25 cellular contexts compared by ENCODE assay signal in genomic region chr19:15022752-15023151, GRCh38. TPM values are rescaled to one million over a fixed set of nuclear protein-coding genes. Genes with fewer than 3 reads are reported as not detected.
"Had no signal": no experiment of that assay in that cellular context is flagged by ENCODE, and none has a peak within 500 bp of the region (broad histone marks: within the 10 kb centered on the region; RNA-seq: fewer than 3 reads in every experiment).

No MANE protein-coding gene starts in this region.

- H3K27ac ChIP-seq: esophagus squamous epithelium, gastrocnemius medialis, left ventricle myocardium inferior, neutrophil, ovary, thyroid gland, upper lobe of right lung had no signal

- DNase-seq: activated CD8-positive, alpha-beta memory T cell treated with anti-CD3 and anti-CD28 coated beads for 24 hours; activated CD8-positive, alpha-beta memory T cell treated with anti-CD3 and anti-CD28 coated beads, Interleukin-2, amount 50 U/mL, for 4 hours; activated naive CD4-positive, alpha-beta T cell treated with Interleukin-2 at 50 U/mL for 16 hours; activated naive CD8-positive, alpha-beta T cell treated with anti-CD3 and anti-CD28 coated beads for 36 hours; activated T-cell treated with anti-CD3 and anti-CD28 coated beads, Interleukin-2, amount 50 U/mL, for 4 hours; cortex of kidney; endodermal cell; esophagus squamous epithelium; gastrocnemius medialis; hippocampal formation; left ventricle myocardium inferior; naive thymus-derived CD8-positive, alpha-beta T cell; ovary; right cardiac atrium; substantia nigra; T-helper 9 cell; thyroid gland; upper lobe of right lung had no signal

- ATAC-seq: activated T-cell treated with anti-CD3 and anti-CD28 coated beads, Interleukin-2, amount 50 U/mL, for 4 hours; gastrocnemius medialis; naive thymus-derived CD8-positive, alpha-beta T cell; right cardiac atrium; upper lobe of right lung had no signal

- H3K36me3 ChIP-seq: esophagus squamous epithelium, gastrocnemius medialis, left ventricle myocardium inferior, neutrophil, ovary, thyroid gland, upper lobe of right lung had no signal

- H3K27ac Mint-ChIP-seq: activated naive CD8-positive, alpha-beta T cell treated with anti-CD3 and anti-CD28 coated beads for 36 hours; activated T-helper 2 cell treated with anti-CD3 and anti-CD28 coated beads, Interferon-gamma antibody, Interleukin-2, Interleukin-4, amounts not matched to agents 10 μg/mL and 5 μg/mL and 100 μg/mL, durations not matched to agents 14 hours and 24 hours and 36 hours; endodermal cell; mesothelial cell of epicardium; naive thymus-derived CD8-positive, alpha-beta T cell; stimulated activated naive CD8-positive, alpha-beta T cell treated with anti-CD3 and anti-CD28 coated beads, Interleukin-15, Interleukin-2, amounts not matched to agents 100 ng/mL and 50 ng/mL, for 24 hours had no signal

- H3K36me3 Mint-ChIP-seq: activated naive CD8-positive, alpha-beta T cell treated with anti-CD3 and anti-CD28 coated beads for 36 hours; mesothelial cell of epicardium; naive thymus-derived CD8-positive, alpha-beta T cell had no signal

- H3K4me1 ChIP-seq: esophagus squamous epithelium, gastrocnemius medialis, left ventricle myocardium inferior, thyroid gland, upper lobe of right lung had no signal

- H3K4me1 Mint-ChIP-seq: activated naive CD8-positive, alpha-beta T cell treated with anti-CD3 and anti-CD28 coated beads for 36 hours; endodermal cell; mesothelial cell of epicardium; naive thymus-derived CD8-positive, alpha-beta T cell had no signal

- H3K27me3 ChIP-seq: ovary, thyroid gland had no signal

- H3K9me3 Mint-ChIP-seq: activated naive CD8-positive, alpha-beta T cell treated with anti-CD3 and anti-CD28 coated beads for 36 hours; activated T-cell treated with anti-CD3 and anti-CD28 coated beads, Interleukin-2, amount 50 U/mL, for 4 hours; activated T-helper 2 cell treated with anti-CD3 and anti-CD28 coated beads, Interferon-gamma antibody, Interleukin-2, Interleukin-4, amounts not matched to agents 10 μg/mL and 5 μg/mL and 100 μg/mL, durations not matched to agents 14 hours and 24 hours and 36 hours; naive thymus-derived CD8-positive, alpha-beta T cell; stimulated activated naive CD8-positive, alpha-beta T cell treated with anti-CD3 and anti-CD28 coated beads, Interleukin-15, Interleukin-2, amounts not matched to agents 100 ng/mL and 50 ng/mL, for 24 hours had no signal

- H3K4me3 ChIP-seq: esophagus squamous epithelium, gastrocnemius medialis, left ventricle myocardium inferior, ovary, thyroid gland, upper lobe of right lung had no signal

- H3K4me3 Mint-ChIP-seq: activated naive CD8-positive, alpha-beta T cell treated with anti-CD3 and anti-CD28 coated beads for 36 hours; activated T-cell treated with anti-CD3 and anti-CD28 coated beads, Interleukin-2, amount 50 U/mL, for 4 hours; endodermal cell; mesothelial cell of epicardium; naive thymus-derived CD8-positive, alpha-beta T cell; stimulated activated naive CD8-positive, alpha-beta T cell treated with anti-CD3 and anti-CD28 coated beads, Interleukin-15, Interleukin-2, amounts not matched to agents 100 ng/mL and 50 ng/mL, for 24 hours had no signal

RNA-seq across cellular contexts. Expression of gene CASP14, which starts 26.5 kb away (rescaled TPM):
- total RNA-seq: activated naive CD8-positive, alpha-beta T cell treated with anti-CD3 and anti-CD28 coated beads for 36 hours; activated T-cell treated with anti-CD3 and anti-CD28 coated beads, Interleukin-2, amount 50 U/mL, for 4 hours; activated T-helper 2 cell treated with anti-CD3 and anti-CD28 coated beads, Interferon-gamma antibody, Interleukin-2, Interleukin-4, amounts not matched to agents 10 μg/mL and 5 μg/mL and 100 μg/mL, durations not matched to agents 14 hours and 24 hours and 36 hours; cerebellum; endodermal cell; gastrocnemius medialis; left ventricle myocardium inferior; lung microvascular endothelial cell; mesothelial cell of epicardium; naive thymus-derived CD8-positive, alpha-beta T cell; ovary; pulmonary artery endothelial cell; right cardiac atrium; thyroid gland; upper lobe of right lung had no signal
- polyA plus RNA-seq: naive thymus-derived CD8-positive, alpha-beta T cell; ovary; right cardiac atrium had no signal

RNA-seq across cellular contexts. Expression of gene SLC1A6, which starts 43.1 kb away (rescaled TPM):
- total RNA-seq: activated naive CD8-positive, alpha-beta T cell treated with anti-CD3 and anti-CD28 coated beads for 36 hours; activated T-cell treated with anti-CD3 and anti-CD28 coated beads, Interleukin-2, amount 50 U/mL, for 4 hours; activated T-helper 2 cell treated with anti-CD3 and anti-CD28 coated beads, Interferon-gamma antibody, Interleukin-2, Interleukin-4, amounts not matched to agents 10 μg/mL and 5 μg/mL and 100 μg/mL, durations not matched to agents 14 hours and 24 hours and 36 hours; esophagus squamous epithelium; gastrocnemius medialis; left ventricle myocardium inferior; lung microvascular endothelial cell; naive thymus-derived CD8-positive, alpha-beta T cell; ovary; pulmonary artery endothelial cell; right cardiac atrium; upper lobe of right lung had no signal
- polyA plus RNA-seq: naive thymus-derived CD8-positive, alpha-beta T cell; right cardiac atrium had no signal

RNA-seq across cellular contexts. Expression of gene OR1I1, which starts 59.3 kb away (rescaled TPM):
- total RNA-seq: activated naive CD8-positive, alpha-beta T cell treated with anti-CD3 and anti-CD28 coated beads for 36 hours; activated T-cell treated with anti-CD3 and anti-CD28 coated beads, Interleukin-2, amount 50 U/mL, for 4 hours; activated T-helper 2 cell treated with anti-CD3 and anti-CD28 coated beads, Interferon-gamma antibody, Interleukin-2, Interleukin-4, amounts not matched to agents 10 μg/mL and 5 μg/mL and 100 μg/mL, durations not matched to agents 14 hours and 24 hours and 36 hours; cerebellum; endodermal cell; esophagus squamous epithelium; gastrocnemius medialis; left ventricle myocardium inferior; lung microvascular endothelial cell; mesothelial cell of epicardium; naive thymus-derived CD8-positive, alpha-beta T cell; ovary; pulmonary artery endothelial cell; right cardiac atrium; thyroid gland; upper lobe of right lung had no signal
- polyA plus RNA-seq: naive thymus-derived CD8-positive, alpha-beta T cell; ovary; right cardiac atrium had no signal
